ENCODE assay signal across 12 cellular contexts in the genomic region with DNA sequence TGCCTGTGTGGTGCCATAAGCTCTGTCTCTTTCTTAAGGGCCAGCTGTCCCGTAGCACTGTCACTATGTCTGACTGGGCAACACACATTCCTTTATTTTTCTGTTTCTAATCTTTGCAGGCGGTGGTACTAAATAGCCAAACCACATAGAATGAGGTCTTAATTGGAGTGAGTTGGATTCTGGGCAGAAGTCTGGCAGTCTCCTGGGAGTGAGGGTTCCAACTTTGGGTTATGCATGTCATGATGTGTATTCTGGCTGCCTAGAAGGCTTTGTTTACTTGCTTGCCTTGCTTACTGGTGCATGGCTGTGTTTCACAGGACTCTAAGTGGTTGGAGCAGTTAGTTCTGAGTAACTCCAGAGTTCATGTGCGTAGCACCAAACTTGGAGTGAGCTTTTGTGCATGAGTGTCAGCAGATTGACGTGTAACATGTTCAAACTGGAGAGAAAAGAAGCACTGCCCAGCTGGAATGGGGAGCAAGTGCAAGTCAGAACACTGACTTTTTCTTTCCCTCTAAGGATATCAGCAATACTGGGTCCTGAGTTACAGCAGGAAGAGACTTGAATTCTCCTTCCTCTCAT.
A peak's percentile ranks its signal among the peaks of the same experiment; 100 is the strongest.
DNase-seq lines count a peak whose midpoint lies in the region; ATAC-seq and TF ChIP-seq lines count a peak whose summit lies in the region.
"Had no signal": no experiment of that assay in that cellular context is flagged by ENCODE, and none has a peak within 500 bp of the region (broad histone marks: within the 10 kb centered on the region; RNA-seq: fewer than 3 reads in every experiment).

No MANE protein-coding gene starts in this region.

- DNase-seq in AG08395 (ENCODE audit: low spot score) (peak; percentile 85), Panc1 (ENCODE audit: low read depth, low spot score) (no peak), fibroblast of mammary gland (ENCODE audit: low read depth) (peak; percentile 79), HuH-7 (ENCODE audit: low spot score) (no peak), uterus (no peak), NCI-H1048 (lab: John Stamatoyannopoulos, UW) (no peak), NCI-H748 treated with DMSO at 0.1 percent for 48 hours (lab: John Stamatoyannopoulos, UW) (no peak)
- DNase-seq: activated effector memory CD4-positive, alpha-beta T cell treated with Interleukin-2 at 50 U/mL for 16 hours; CD4-positive, CD25-positive, alpha-beta regulatory T cell; NCI-H1092 treated with DMSO at 0.1 percent for 48 hours; stimulated activated CD4-positive, alpha-beta T cell treated with anti-CD3 and anti-CD28 coated beads, Interleukin-15, amount 100 ng/mL, for 24 hours had no signal

- H3K27me3 ChIP-seq in Panc1 (ENCODE audit: control insufficient read depth, insufficient read depth, low read length) (no peaks in the 10 kb centered on the region), uterus (no peaks in the 10 kb centered on the region)

- no peak overlapping the region for H3K4me3 Mint-ChIP-seq in nephron
- H3K4me3 Mint-ChIP-seq: CD4-positive, CD25-positive, alpha-beta regulatory T cell had no signal

- H3K36me3 Mint-ChIP-seq in nephron (ENCODE audit: low read depth), result no peaks in the 10 kb centered on the region
- H3K36me3 Mint-ChIP-seq: CD4-positive, CD25-positive, alpha-beta regulatory T cell had no signal

- H3K27me3 Mint-ChIP-seq in nephron (ENCODE audit: low read depth), result no peaks in the 10 kb centered on the region

- peaks cover 13% of the 10 kb centered on the region for H3K4me1 Mint-ChIP-seq in nephron
- H3K4me1 Mint-ChIP-seq: CD4-positive, CD25-positive, alpha-beta regulatory T cell had no signal

- POLR2A ChIA-PET in Panc1 (lab: Charles Lee), result no interaction called here

- CTCF ChIA-PET in Panc1 (lab: Charles Lee), result interaction anchor here (0.6 kb wide), 1 partner anchor 1165 kb away, joined by 3 read pairs; no protein-coding TSS in a partner anchor

- H3K4me3 ChIP-seq in Panc1 (ENCODE audit: low read depth in 2 of 2, low read length in 2 of 2) (no peak overlapping the region), fibroblast of mammary gland (ENCODE audit: control insufficient read depth, low read depth, low read length) (no peak overlapping the region), uterus (no peak overlapping the region)

- in situ Hi-C loops in Panc1 (cut with HindIII; ENCODE audit: low pct_unique_long_range_greater_than_20kb, low sequenced_read_pairs), result no loop called here

- intact Hi-C loops in Panc1 (cut with micrococcal nuclease; ENCODE audit: unreplicated experiment), result no loop called here
- intact Hi-C loops in uterus (cut with DNase I; ENCODE audit: low total_unique reads), result no loop called here

- H3K9me3 Mint-ChIP-seq in nephron, result peaks cover 7% of the 10 kb centered on the region

- H3K36me3 ChIP-seq in Panc1 (ENCODE audit: control insufficient read depth, insufficient read depth, low read length) (no peaks in the 10 kb centered on the region), uterus (no peaks in the 10 kb centered on the region)

- TF ChIP-seq CTCF in Panc1 (IDR thresholded peaks at IDR 0.05) (no peak), fibroblast of mammary gland (conservative IDR thresholded peaks at IDR 0.05; ENCODE audit: control insufficient read depth, insufficient read depth, low read depth, low read length) (no peak), nephron (IDR thresholded peaks at IDR 0.05; ENCODE audit: unreplicated experiment in 3 of 3) (no peak), uterus (IDR thresholded peaks at IDR 0.05) (no peak)

- ATAC-seq in Panc1, result peak; percentile 73

- H3K4me1 ChIP-seq in Panc1 (ENCODE audit: control insufficient read depth, insufficient read depth, low read length) (peaks cover 22% of the 10 kb centered on the region), uterus (no peaks in the 10 kb centered on the region)

- no peak for TF ChIP-seq POLR2A in uterus (IDR thresholded peaks at IDR 0.05)

- H3K27ac Mint-ChIP-seq in nephron, result peak overlapping the region; percentile 41 to 88 (median 46)
- H3K27ac Mint-ChIP-seq: CD4-positive, CD25-positive, alpha-beta regulatory T cell had no signal

- H3K9me3 ChIP-seq in Panc1 (ENCODE audit: control insufficient read depth, insufficient read depth, low read depth, low read length) (no peaks in the 10 kb centered on the region), uterus (no peaks in the 10 kb centered on the region)

- no TSS peak for BruUV-seq in Panc1 (replicated peaks; lab: Mats Ljungman, UMichigan)

- peak overlapping the region; percentile 72 for H3K27ac ChIP-seq in Panc1 (ENCODE audit: low read length)
- H3K27ac ChIP-seq in uterus, result no peak overlapping the region

Comparison
In these comparisons a context has a peak if more than half of its experiments do, and no peak if none do; other contexts are left out.
1. DNase-seq: peak in AG08395 (single experiment) and fibroblast of mammary gland (single experiment); none in Panc1 (single experiment), HuH-7 (single experiment), uterus (0 of 2), NCI-H1048 (single experiment) and NCI-H748 treated with DMSO at 0.1 percent for 48 hours (single experiment).